2 cellular contexts compared by ENCODE assay signal in the genomic region with DNA sequence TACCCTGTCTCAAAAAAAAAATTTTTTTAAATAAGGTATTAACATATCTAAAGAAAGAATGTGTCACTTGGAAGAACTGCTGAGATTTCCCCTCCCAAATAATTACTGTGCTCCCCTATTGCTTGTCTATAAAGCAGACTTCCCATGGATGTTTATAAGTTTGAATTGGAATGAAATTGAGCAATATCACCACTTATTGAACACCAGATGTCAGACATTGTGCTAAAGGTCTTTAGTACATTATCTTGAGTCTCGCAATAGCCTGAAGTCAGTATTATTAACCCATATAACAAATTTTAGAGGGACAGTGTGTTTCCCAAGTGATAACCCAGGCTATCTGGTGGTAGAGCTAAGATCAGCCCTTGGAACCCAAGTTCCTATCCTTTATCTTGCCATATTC.
TF ChIP-seq lines count a peak whose summit lies in the region.

No MANE protein-coding gene starts in this region.

TF ChIP-seq in IMR-90, 13 proteins besides CTCF, POLR2A, EP300 and RAD21:
- TF ChIP-seq CHD1 (IDR thresholded peaks at IDR 0.05; ENCODE audit: low read depth, low read length) (no peak), CEBPB (IDR thresholded peaks at IDR 0.05; ENCODE audit: low read depth, low read length) (peak; percentile 32; the same call in 1 of the 2 replicates)

TF ChIP-seq in K562, 482 proteins besides CTCF, POLR2A, EP300 and RAD21:
- TF ChIP-seq, protein P1, sequence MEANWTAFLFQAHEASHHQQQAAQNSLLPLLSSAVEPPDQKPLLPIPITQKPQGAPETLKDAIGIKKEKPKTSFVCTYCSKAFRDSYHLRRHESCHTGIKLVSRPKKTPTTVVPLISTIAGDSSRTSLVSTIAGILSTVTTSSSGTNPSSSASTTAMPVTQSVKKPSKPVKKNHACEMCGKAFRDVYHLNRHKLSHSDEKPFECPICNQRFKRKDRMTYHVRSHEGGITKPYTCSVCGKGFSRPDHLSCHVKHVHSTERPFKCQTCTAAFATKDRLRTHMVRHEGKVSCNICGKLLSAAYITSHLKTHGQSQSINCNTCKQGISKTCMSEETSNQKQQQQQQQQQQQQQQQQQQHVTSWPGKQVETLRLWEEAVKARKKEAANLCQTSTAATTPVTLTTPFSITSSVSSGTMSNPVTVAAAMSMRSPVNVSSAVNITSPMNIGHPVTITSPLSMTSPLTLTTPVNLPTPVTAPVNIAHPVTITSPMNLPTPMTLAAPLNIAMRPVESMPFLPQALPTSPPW (CRISPR knock-in tag; IDR thresholded peaks at IDR 0.05): 0 out of 2 replicates have a peak, but pooled peaks have one; percentile 26
- TF ChIP-seq RBM17 (IDR thresholded peaks at IDR 0.05; ENCODE audit: borderline replicate concordance, low read depth, low read length): no peak
